11 cellular contexts compared by ENCODE assay signal in the genomic region with DNA sequence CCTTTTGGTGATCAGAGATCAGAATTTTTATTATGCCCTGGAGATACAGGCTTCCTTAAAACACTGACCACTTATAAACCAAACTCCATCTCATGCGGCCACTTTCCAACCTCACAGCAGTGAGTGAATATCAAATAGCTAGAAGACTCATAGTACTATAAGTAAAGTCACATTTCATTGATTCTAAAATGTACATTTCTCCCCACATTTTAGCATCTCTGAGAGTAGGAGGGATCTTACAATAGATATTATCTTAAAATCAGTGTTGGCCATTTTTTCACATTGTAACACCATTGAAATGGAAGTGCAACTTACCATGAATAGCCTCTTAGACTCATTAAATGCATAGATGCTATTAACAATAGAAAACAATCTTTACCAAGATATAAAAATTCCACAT. TPM values are rescaled to one million over a fixed set of nuclear protein-coding genes. Genes with fewer than 3 reads are reported as not detected.
"Had no signal": no experiment of that assay in that cellular context is flagged by ENCODE, and none has a peak within 500 bp of the region (broad histone marks: within the 10 kb centered on the region; RNA-seq: fewer than 3 reads in every experiment).

No MANE protein-coding gene starts in this region.

- H3K27ac ChIP-seq: HL-60 had no signal

- FAIRE-seq: H1, H54, HepG2 had no signal

- H3K4me2 ChIP-seq: GM23338 had no signal

- ATAC-seq: GM23338, HCT116, HepG2 had no signal

- H3K9me3 Mint-ChIP-seq: GM23338, HFFc6 had no signal

- H3K4me3 ChIP-seq: GM23338 had no signal

- DNase-seq: H9, HFFc6, KBM-7 had no signal

- H3K4me3 Mint-ChIP-seq: GM23338, H9, HFFc6, IgD-negative memory B cell had no signal

- H3K4me1 Mint-ChIP-seq: GM23338, IgD-negative memory B cell had no signal

- H3K36me3 Mint-ChIP-seq: IgD-negative memory B cell had no signal

- H3K27ac Mint-ChIP-seq: GM23338, HFFc6, IgD-negative memory B cell had no signal

RNA-seq across cellular contexts. Expression of a gene that starts 17.4 kb away (rescaled TPM):
- total RNA-seq: HFFc6, HT1080 had no signal
